In genomic region chr6:158374020-158374419, GRCh38 we compare ENCODE assay signal across 16 cellular contexts.
"Had no signal": no experiment of that assay in that cellular context is flagged by ENCODE, and none has a peak within 500 bp of the region (broad histone marks: within the 10 kb centered on the region; RNA-seq: fewer than 3 reads in every experiment).

No MANE protein-coding gene starts in this region.

- H3K4me3 Mint-ChIP-seq: activated CD4-positive, alpha-beta T cell treated with anti-CD3 and anti-CD28 coated beads, Interleukin-2, amount 10 ng/mL, durations not matched to agents 7 days and 5 days; activated naive CD4-positive, alpha-beta T cell treated with anti-CD3 and anti-CD28 coated beads, Interleukin-2, amount 10 ng/mL, durations not matched to agents 7 days and 5 days; brain; immature natural killer cell; natural killer cell; stimulated activated naive CD8-positive, alpha-beta T cell treated with anti-CD3 and anti-CD28 coated beads, Interleukin-15, Interleukin-2, amounts not matched to agents 100 ng/mL and 50 ng/mL, for 24 hours had no signal

- H3K27me3 Mint-ChIP-seq: activated CD4-positive, alpha-beta T cell treated with anti-CD3 and anti-CD28 coated beads, Interleukin-2, amount 10 ng/mL, durations not matched to agents 7 days and 5 days; activated naive CD4-positive, alpha-beta T cell treated with anti-CD3 and anti-CD28 coated beads, Interleukin-2, amount 10 ng/mL, durations not matched to agents 7 days and 5 days; brain; stimulated activated naive CD8-positive, alpha-beta T cell treated with anti-CD3 and anti-CD28 coated beads, Interleukin-15, Interleukin-2, amounts not matched to agents 100 ng/mL and 50 ng/mL, for 24 hours had no signal

- H3K9me3 Mint-ChIP-seq: activated CD4-positive, alpha-beta T cell treated with anti-CD3 and anti-CD28 coated beads, Interleukin-2, amount 10 ng/mL, durations not matched to agents 7 days and 5 days; activated naive CD4-positive, alpha-beta T cell treated with anti-CD3 and anti-CD28 coated beads, Interleukin-2, amount 10 ng/mL, durations not matched to agents 7 days and 5 days; activated T-helper 2 cell treated with anti-CD3 and anti-CD28 coated beads, Interferon-gamma antibody, Interleukin-2, Interleukin-4, amounts not matched to agents 10 μg/mL and 5 μg/mL and 100 μg/mL, durations not matched to agents 14 hours and 24 hours and 36 hours; brain; immature natural killer cell; natural killer cell; stimulated activated naive CD8-positive, alpha-beta T cell treated with anti-CD3 and anti-CD28 coated beads, Interleukin-15, Interleukin-2, amounts not matched to agents 100 ng/mL and 50 ng/mL, for 24 hours had no signal

- ATAC-seq: left cardiac atrium, natural killer cell had no signal

- H3K9me3 ChIP-seq: psoas muscle had no signal

- DNase-seq: activated CD4-positive, alpha-beta T cell treated with anti-CD3 and anti-CD28 coated beads, Interleukin-2, amount 10 ng/mL, durations not matched to agents 7 days and 5 days; activated CD4-positive, CD25-positive, alpha-beta regulatory T cell; activated naive CD4-positive, alpha-beta T cell treated with anti-CD3 and anti-CD28 coated beads, Interleukin-2, amount 10 ng/mL, durations not matched to agents 7 days and 5 days; amygdala; cerebellar nuclear complex; erythroblast; immature natural killer cell; left cardiac atrium; natural killer cell; occipital lobe; psoas muscle; stimulated activated CD4-positive, alpha-beta T cell treated with anti-CD3 and anti-CD28 coated beads, Interleukin-4, amount 100 ng/mL, for 1 hour had no signal

- H3K4me1 Mint-ChIP-seq: activated CD4-positive, alpha-beta T cell treated with anti-CD3 and anti-CD28 coated beads, Interleukin-2, amount 10 ng/mL, durations not matched to agents 7 days and 5 days; activated naive CD4-positive, alpha-beta T cell treated with anti-CD3 and anti-CD28 coated beads, Interleukin-2, amount 10 ng/mL, durations not matched to agents 7 days and 5 days had no signal

- FAIRE-seq: TTC549 had no signal

- H3K27ac Mint-ChIP-seq: activated CD4-positive, alpha-beta T cell treated with anti-CD3 and anti-CD28 coated beads, Interleukin-2, amount 10 ng/mL, durations not matched to agents 7 days and 5 days; activated naive CD4-positive, alpha-beta T cell treated with anti-CD3 and anti-CD28 coated beads, Interleukin-2, amount 10 ng/mL, durations not matched to agents 7 days and 5 days; activated T-helper 2 cell treated with anti-CD3 and anti-CD28 coated beads, Interferon-gamma antibody, Interleukin-2, Interleukin-4, amounts not matched to agents 10 μg/mL and 5 μg/mL and 100 μg/mL, durations not matched to agents 14 hours and 24 hours and 36 hours; immature natural killer cell; natural killer cell; stimulated activated naive CD8-positive, alpha-beta T cell treated with anti-CD3 and anti-CD28 coated beads, Interleukin-15, Interleukin-2, amounts not matched to agents 100 ng/mL and 50 ng/mL, for 24 hours had no signal

- H3K4me3 ChIP-seq: psoas muscle had no signal

- H3K36me3 Mint-ChIP-seq: activated naive CD4-positive, alpha-beta T cell treated with anti-CD3 and anti-CD28 coated beads, Interleukin-2, amount 10 ng/mL, durations not matched to agents 7 days and 5 days; natural killer cell had no signal
